In genomic region chr1:206250953-206251681, GRCh38 we compare ENCODE assay signal across 7 cellular contexts. TPM values are rescaled to one million over a fixed set of nuclear protein-coding genes. Genes with fewer than 3 reads are reported as not detected.
A peak's percentile ranks its signal among the peaks of the same experiment; 100 is the strongest.
DNase-seq lines count a peak whose midpoint lies in the region; ATAC-seq and TF ChIP-seq lines count a peak whose summit lies in the region.
"Not testable (repeated sequence)": the region's sequence is repeated elsewhere in the genome, so short reads cannot be mapped to it uniquely, and the experiment has no call there.

No MANE protein-coding gene starts in this region.

- H3K4me2 ChIP-seq in OCI-LY1 (ENCODE audit: low read length): not testable (repeated sequence)

- H2AFZ ChIP-seq in OCI-LY1 (ENCODE audit: low read length): not testable (repeated sequence)

- H3K9me2 ChIP-seq in OCI-LY1 (ENCODE audit: low read depth, low read length): not testable (repeated sequence)

- not testable (repeated sequence) for H3K9ac ChIP-seq in OCI-LY1 (ENCODE audit: low read length)

- not testable (repeated sequence) for DNase-seq in activated CD8-positive, alpha-beta T cell treated with anti-CD3 and anti-CD28 coated beads, Interleukin-2, amount 10 ng/mL, durations not matched to agents 7 days and 5 days; mucosa of descending colon

- CTCF ChIA-PET in activated CD8-positive, alpha-beta T cell treated with anti-CD3 and anti-CD28 coated beads, Interleukin-2, amount 10 ng/mL, durations not matched to agents 7 days and 5 days (lab: Charles Lee): not testable (repeated sequence)

- not testable (repeated sequence) for H3F3A ChIP-seq in OCI-LY1 (ENCODE audit: insufficient read depth, low read length)

- not testable (repeated sequence) for H3K27me3 Mint-ChIP-seq in activated CD8-positive, alpha-beta T cell treated with anti-CD3 and anti-CD28 coated beads, Interleukin-2, amount 10 ng/mL, durations not matched to agents 7 days and 5 days (ENCODE audit: low read depth)

- not testable (repeated sequence) for H3K36me3 ChIP-seq in OCI-LY1 (ENCODE audit: insufficient read depth, low read length); mucosa of descending colon (ENCODE audit: low read depth)

- intact Hi-C loops in mucosa of descending colon (cut with DNase I, micrococcal nuclease): not testable (repeated sequence)

- H3K36me3 Mint-ChIP-seq in activated CD8-positive, alpha-beta T cell treated with anti-CD3 and anti-CD28 coated beads, Interleukin-2, amount 10 ng/mL, durations not matched to agents 7 days and 5 days (ENCODE audit: low read depth): not testable (repeated sequence)

- TF ChIP-seq CTCF in OCI-LY1 (IDR thresholded peaks at IDR 0.05; ENCODE audit: low read length); mucosa of descending colon (IDR thresholded peaks at IDR 0.05): not testable (repeated sequence)

- POLR2A ChIA-PET in activated CD8-positive, alpha-beta T cell treated with anti-CD3 and anti-CD28 coated beads, Interleukin-2, amount 10 ng/mL, durations not matched to agents 7 days and 5 days (lab: Charles Lee): not testable (repeated sequence)

- not testable (repeated sequence) for H3K27me3 ChIP-seq in OCI-LY1 (ENCODE audit: insufficient read depth, low read length)

- peaks cover 24% of the 10 kb centered on the region for H3K4me1 ChIP-seq in OCI-LY1 (ENCODE audit: insufficient read depth, low read length, severe bottlenecking)
- H3K4me1 ChIP-seq in mucosa of descending colon (ENCODE audit: low read depth): not testable (repeated sequence)

- ATAC-seq in GM18861 (IDR thresholded peaks at IDR 0.05; ENCODE audit: unreplicated experiment): peak; percentile 64
- ATAC-seq in GM21381 (IDR thresholded peaks at IDR 0.05; ENCODE audit: unreplicated experiment): peak; percentile 64
- ATAC-seq in HG02678 (IDR thresholded peaks at IDR 0.05; ENCODE audit: unreplicated experiment): peak; percentile 66
- ATAC-seq in HG03378 (IDR thresholded peaks at IDR 0.05; ENCODE audit: unreplicated experiment): peak; percentile 56
- peak; percentile 55 for ATAC-seq in activated CD8-positive, alpha-beta T cell treated with anti-CD3 and anti-CD28 coated beads, Interleukin-2, amount 10 ng/mL, durations not matched to agents 7 days and 5 days
- ATAC-seq in mucosa of descending colon: peak; percentile 32

- not testable (repeated sequence) for H3K4me1 Mint-ChIP-seq in activated CD8-positive, alpha-beta T cell treated with anti-CD3 and anti-CD28 coated beads, Interleukin-2, amount 10 ng/mL, durations not matched to agents 7 days and 5 days (ENCODE audit: low read depth)

- H3K9me3 Mint-ChIP-seq in activated CD8-positive, alpha-beta T cell treated with anti-CD3 and anti-CD28 coated beads, Interleukin-2, amount 10 ng/mL, durations not matched to agents 7 days and 5 days (ENCODE audit: insufficient read depth): not testable (repeated sequence)

- not testable (repeated sequence) for H3K4me3 ChIP-seq in OCI-LY1 (ENCODE audit: low read depth, low read length, poor library complexity, severe bottlenecking); mucosa of descending colon

- not testable (repeated sequence) for H4K20me1 ChIP-seq in OCI-LY1 (ENCODE audit: insufficient read depth, low read length)

- H3K27ac ChIP-seq in OCI-LY1 (ENCODE audit: low read depth, low read length, poor library complexity, severe bottlenecking): peak overlapping the region; percentile 81

- not testable (repeated sequence) for H3K4me3 Mint-ChIP-seq in activated CD8-positive, alpha-beta T cell treated with anti-CD3 and anti-CD28 coated beads, Interleukin-2, amount 10 ng/mL, durations not matched to agents 7 days and 5 days

- H3K79me2 ChIP-seq in OCI-LY1 (ENCODE audit: insufficient read depth, low read length): not testable (repeated sequence)

- H3K27ac Mint-ChIP-seq in activated CD8-positive, alpha-beta T cell treated with anti-CD3 and anti-CD28 coated beads, Interleukin-2, amount 10 ng/mL, durations not matched to agents 7 days and 5 days: not testable (repeated sequence)

- not testable (repeated sequence) for H3K9me3 ChIP-seq in OCI-LY1 (ENCODE audit: low read length); mucosa of descending colon

RNA-seq across cellular contexts. Expression of gene SRGAP2, which starts 47.8 kb away (rescaled TPM):
- total RNA-seq in activated CD8-positive, alpha-beta T cell treated with anti-CD3 and anti-CD28 coated beads, Interleukin-2, amount 10 ng/mL, durations not matched to agents 7 days and 5 days: 100 to 1,000 TPM in 1 of 2 experiments, 10 to 100 TPM in 1; 98.2 to 105 TPM
- 10 to 100 TPM; 14.7 to 39.8 (median 16.8) TPM for total RNA-seq in mucosa of descending colon

RNA-seq across cellular contexts. Expression of gene FAM72A, which starts 48.5 kb away (rescaled TPM):
- 10 to 100 TPM; 30.0 to 30.4 TPM for total RNA-seq in activated CD8-positive, alpha-beta T cell treated with anti-CD3 and anti-CD28 coated beads, Interleukin-2, amount 10 ng/mL, durations not matched to agents 7 days and 5 days
- 1 to 10 TPM in 2 of 3 donors, under 1 TPM in 1; 0.84 to 3.1 (median 2.5) TPM for total RNA-seq in mucosa of descending colon

Comparison
In these comparisons a context has a peak if more than half of its experiments do, and no peak if none do; other contexts are left out.
1. RNA of gene FAM72A, which starts 48.5 kb away (total RNA-seq): 30.0 to 30.4 TPM in activated CD8-positive, alpha-beta T cell treated with anti-CD3 and anti-CD28 coated beads, Interleukin-2, amount 10 ng/mL, durations not matched to agents 7 days and 5 days; 0.84 to 3.1 TPM in mucosa of descending colon; every median in the first group is over 4 times any median in the second.
2. Peak in every context shown above with its lines, with median percentiles within 50 percentile points of each other: ATAC-seq.